8 cellular contexts compared by ENCODE assay signal in genomic region chr2:148643998-148644884, GRCh38. TPM values are rescaled to one million over a fixed set of nuclear protein-coding genes. Genes with fewer than 3 reads are reported as not detected.
A peak's percentile ranks its signal among the peaks of the same experiment; 100 is the strongest.
DNase-seq lines count a peak whose midpoint lies in the region.

A gene with protein sequence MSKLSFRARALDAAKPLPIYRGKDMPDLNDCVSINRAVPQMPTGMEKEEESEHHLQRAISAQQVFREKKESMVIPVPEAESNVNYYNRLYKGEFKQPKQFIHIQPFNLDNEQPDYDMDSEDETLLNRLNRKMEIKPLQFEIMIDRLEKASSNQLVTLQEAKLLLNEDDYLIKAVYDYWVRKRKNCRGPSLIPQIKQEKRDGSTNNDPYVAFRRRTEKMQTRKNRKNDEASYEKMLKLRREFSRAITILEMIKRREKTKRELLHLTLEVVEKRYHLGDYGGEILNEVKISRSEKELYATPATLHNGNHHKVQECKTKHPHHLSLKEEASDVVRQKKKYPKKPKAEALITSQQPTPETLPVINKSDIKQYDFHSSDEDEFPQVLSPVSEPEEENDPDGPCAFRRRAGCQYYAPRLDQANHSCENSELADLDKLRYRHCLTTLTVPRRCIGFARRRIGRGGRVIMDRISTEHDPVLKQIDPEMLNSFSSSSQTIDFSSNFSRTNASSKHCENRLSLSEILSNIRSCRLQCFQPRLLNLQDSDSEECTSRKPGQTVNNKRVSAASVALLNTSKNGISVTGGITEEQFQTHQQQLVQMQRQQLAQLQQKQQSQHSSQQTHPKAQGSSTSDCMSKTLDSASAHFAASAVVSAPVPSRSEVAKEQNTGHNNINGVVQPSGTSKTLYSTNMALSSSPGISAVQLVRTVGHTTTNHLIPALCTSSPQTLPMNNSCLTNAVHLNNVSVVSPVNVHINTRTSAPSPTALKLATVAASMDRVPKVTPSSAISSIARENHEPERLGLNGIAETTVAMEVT (plus strand): TSS chr2:148644751. CDS start chr2:148645018, 267 bp downstream.

- peak within 1 kb of the TSS; percentile 39 to 96 (median 88) for H3K9ac ChIP-seq in subcutaneous abdominal adipose tissue (ENCODE audit: low read length in 5 of 5)

- peaks cover 3% of the 10 kb centered on the region; the same call in 1 of the 2 replicates for H3K36me3 ChIP-seq in SJSA1
- H3K36me3 ChIP-seq in neuron (ENCODE audit: insufficient read depth, low read length), result no peaks in the 10 kb centered on the region
- H3K36me3 ChIP-seq in subcutaneous abdominal adipose tissue (ENCODE audit: control insufficient read depth in 5 of 5, insufficient read depth in 5 of 5, low read length in 5 of 5), result no peaks in the 10 kb centered on the region

- H3K4me3 ChIP-seq in SJSA1 (peak within 1 kb of the TSS; percentile 91), neuron (ENCODE audit: low read length) (peak within 1 kb of the TSS; percentile 69), subcutaneous abdominal adipose tissue (ENCODE audit: low read depth in 1 of 5, low read length in 5 of 5) (peak within 1 kb of the TSS; percentile 93 to 98 (median 97))

- peak within 1 kb of the TSS; percentile 71 for H2AFZ ChIP-seq in neuron (ENCODE audit: low read depth, low read length)

- peak; percentile 94 for DNase-seq in ELF-1 (ENCODE audit: low read depth, low spot score)
- DNase-seq in GOT3 (lab: John Stamatoyannopoulos, UW), result peak; percentile 58
- peak; percentile 84 for DNase-seq in LoVo (ENCODE audit: low spot score)
- DNase-seq in SJSA1 (ENCODE audit: low read depth in 1 of 2, low spot score in 2 of 2), result peak; percentile 81 to 84
- DNase-seq in activated naive CD4-positive, alpha-beta T cell (lab: John Stamatoyannopoulos, UW), result peak; percentile 73 to 85 (median 82)
- DNase-seq in foreskin melanocyte, result peak; percentile 68

- H3K4me1 ChIP-seq in SJSA1 (replicated peaks) (peaks cover 14% of the 10 kb centered on the region), neuron (ENCODE audit: insufficient read depth, low read length) (peaks cover 14% of the 10 kb centered on the region), subcutaneous abdominal adipose tissue (ENCODE audit: control insufficient read depth in 5 of 5, insufficient read depth in 5 of 5, low read length in 5 of 5) (peaks cover 5 to 27% (median 19%) of the 10 kb centered on the region in 5 donors)

- H3K27me3 ChIP-seq in SJSA1 (replicated peaks) (peaks cover 7% of the 10 kb centered on the region), neuron (ENCODE audit: insufficient read depth, low read length) (no peaks in the 10 kb centered on the region), subcutaneous abdominal adipose tissue (ENCODE audit: control insufficient read depth in 5 of 5, insufficient read depth in 4 of 5, low read length in 5 of 5) (peaks cover 0 to 3% (median 0%) of the 10 kb centered on the region in 5 donors)

- H3K9me3 ChIP-seq in SJSA1 (replicated peaks), result no peaks in the 10 kb centered on the region
- H3K9me3 ChIP-seq in neuron (ENCODE audit: low read length), result no peaks in the 10 kb centered on the region
- H3K9me3 ChIP-seq in subcutaneous abdominal adipose tissue (ENCODE audit: control insufficient read depth in 5 of 5, low read length in 5 of 5), result no peaks in the 10 kb centered on the region

- peak within 1 kb of the TSS; percentile 93 for H3K27ac ChIP-seq in SJSA1
- H3K27ac ChIP-seq in subcutaneous abdominal adipose tissue (ENCODE audit: low read depth, low read length), result peak within 1 kb of the TSS; percentile 89

RNA-seq across cellular contexts. Expression of the gene that starts here (rescaled TPM):
- total RNA-seq in SJSA1 (2014; rRNA removed; shearing (Covaris generic)), result 16.0 and 19.5 TPM in 2 replicates

Comparison
In these comparisons a context has a peak if more than half of its experiments do, and no peak if none do; other contexts are left out.
1. Peak in every context shown above with its lines: DNase-seq, H3K4me3 ChIP-seq and H3K27ac ChIP-seq.